Comparison of ENCODE assay signal across 8 cellular contexts in genomic region chr11:74443071-74443864, GRCh38. TPM values are rescaled to one million over a fixed set of nuclear protein-coding genes. Genes with fewer than 3 reads are reported as not detected.
DNase-seq lines count a peak whose midpoint lies in the region; ATAC-seq, FAIRE-seq and TF ChIP-seq lines count a peak whose summit lies in the region.

No MANE protein-coding gene starts in this region.

- H2AFZ ChIP-seq in endothelial cell of umbilical vein (ENCODE audit: low read depth, low read length) = no peak overlapping the region
- H2AFZ ChIP-seq in parathyroid adenoma = peak overlapping the region; percentile 72

- H3K79me2 ChIP-seq in endothelial cell of umbilical vein (ENCODE audit: control insufficient read depth, insufficient read depth, low read length) = no peaks in the 10 kb centered on the region
- no peaks in the 10 kb centered on the region for H3K79me2 ChIP-seq in parathyroid adenoma

- H3K4me1 ChIP-seq in endothelial cell of umbilical vein (ENCODE audit: control insufficient read depth, extremely low read depth, insufficient read depth, low read length) (no peaks in the 10 kb centered on the region), parathyroid adenoma (no peaks in the 10 kb centered on the region)

- ATAC-seq in HG03378 (IDR thresholded peaks at IDR 0.05; ENCODE audit: unreplicated experiment) = no peak

- H3K9me3 ChIP-seq in endothelial cell of umbilical vein (replicated peaks; ENCODE audit: control insufficient read depth, insufficient read depth, low read length) (no peaks in the 10 kb centered on the region), parathyroid adenoma (ENCODE audit: control insufficient read depth, low read length) (no peaks in the 10 kb centered on the region)

- no peak overlapping the region for H3K27ac ChIP-seq in endothelial cell of umbilical vein (ENCODE audit: insufficient read depth, low read depth, low read length)
- no peak overlapping the region for H3K27ac ChIP-seq in parathyroid adenoma

- H3K36me3 ChIP-seq in endothelial cell of umbilical vein (ENCODE audit: control insufficient read depth in 2 of 2, extremely low read depth in 1 of 2, insufficient read depth in 2 of 2, low read length in 2 of 2) = no peaks in the 10 kb centered on the region
- no peaks in the 10 kb centered on the region for H3K36me3 ChIP-seq in parathyroid adenoma (ENCODE audit: control insufficient read depth, insufficient read depth, low read length)

- dilution Hi-C loops in endothelial cell of umbilical vein (cut with MboI; ENCODE audit: extremely low pct_ligation_motif_present, low sequenced_read_pairs) = no loop called here

- CTCF ChIA-PET in endothelial cell of umbilical vein (lab: Charles Lee) = interaction anchor here (1.0 to 4.3 kb wide), 4 partner anchors 9 to 189 kb away, joined by 4 to 30 read pairs (median 20); no protein-coding TSS in a partner anchor

- TF ChIP-seq CTCF in endothelial cell of umbilical vein (IDR thresholded peaks at IDR 0.05; ENCODE audit: extremely low read depth in 1 of 2, insufficient read depth in 1 of 2, low read depth in 1 of 2, low read length in 2 of 2) (peak in 1 of 2 donors; percentile 26), parathyroid adenoma (IDR thresholded peaks at IDR 0.05) (no peak)

- H3K27me3 ChIP-seq in endothelial cell of umbilical vein (ENCODE audit: control insufficient read depth in 2 of 2, insufficient read depth in 2 of 2, low read length in 2 of 2) (no peaks in the 10 kb centered on the region), parathyroid adenoma (ENCODE audit: control insufficient read depth, insufficient read depth, low read length) (no peaks in the 10 kb centered on the region)

- H3K4me3 ChIP-seq in endothelial cell of umbilical vein (replicated peaks in 1 of 3; ENCODE audit: insufficient read depth in 1 of 3, low read depth in 1 of 3, low read length in 3 of 3) (no peak overlapping the region), parathyroid adenoma (ENCODE audit: low read depth, low read length) (no peak overlapping the region)

- DNase-seq in HK-2 (ENCODE audit: unreplicated experiment) (peak; percentile 10), NCI-H69 (lab: John Stamatoyannopoulos, UW) (peak; percentile 98), endothelial cell of umbilical vein (ENCODE audit: low read depth, low spot score) (peak; percentile 70), NOMO-1 treated with DMSO at 0.1 percent for 48 hours (lab: John Stamatoyannopoulos, UW; ENCODE audit: unreplicated experiment) (no peak), erythroblast (lab: John Stamatoyannopoulos, UW) (no peak), T-helper 9 cell (no peak)

- H3K4me2 ChIP-seq in endothelial cell of umbilical vein (ENCODE audit: insufficient read depth, low read length) = no peak overlapping the region
- no peak overlapping the region for H3K4me2 ChIP-seq in parathyroid adenoma (ENCODE audit: low read length)

- H3K9ac ChIP-seq in endothelial cell of umbilical vein (replicated peaks; ENCODE audit: extremely low read depth, insufficient read depth, low read length) (no peak overlapping the region), parathyroid adenoma (no peak overlapping the region)

- TF ChIP-seq POLR2A in endothelial cell of umbilical vein (IDR thresholded peaks at IDR 0.05; ENCODE audit: low read depth, low read length) = no peak
- TF ChIP-seq POLR2A in erythroblast (IDR thresholded peaks at IDR 0.05; ENCODE audit: low read length) = no peak

- intact Hi-C loops in endothelial cell of umbilical vein (cut with micrococcal nuclease) = no loop called here

- no peaks in the 10 kb centered on the region for H4K20me1 ChIP-seq in endothelial cell of umbilical vein (replicated peaks; ENCODE audit: control insufficient read depth, extremely low read depth, insufficient read depth, low read length)

- no TSS peak for BruUV-seq in endothelial cell of umbilical vein (replicated peaks; lab: Mats Ljungman, UMichigan)

- POLR2A ChIA-PET in endothelial cell of umbilical vein (lab: Charles Lee) = no interaction called here

- no peaks in the 10 kb centered on the region for H3K9me1 ChIP-seq in endothelial cell of umbilical vein (replicated peaks; ENCODE audit: control insufficient read depth, extremely low read depth, insufficient read depth, low read length)

- FAIRE-seq in endothelial cell of umbilical vein (lab: Jason Lieb, UNC) = no peak

TF ChIP-seq in endothelial cell of umbilical vein, 7 proteins besides CTCF, POLR2A, EP300 and RAD21:
- no peak for TF ChIP-seq EZH2 (IDR thresholded peaks at IDR 0.05; ENCODE audit: borderline replicate concordance, low read depth, low read length, severe bottlenecking)
- TF ChIP-seq JUN (IDR thresholded peaks at IDR 0.05; ENCODE audit: borderline replicate concordance, insufficient read depth, insufficient read length, low read depth) = no peak
- no peak for TF ChIP-seq FOS (IDR thresholded peaks at IDR 0.05; ENCODE audit: borderline replicate concordance, insufficient read depth, low read length)
- no peak for TF ChIP-seq MAX (IDR thresholded peaks at IDR 0.05; ENCODE audit: insufficient read depth, insufficient read length)
- no peak for TF ChIP-seq GATA2 (IDR thresholded peaks at IDR 0.05; ENCODE audit: insufficient read depth, insufficient read length, low read depth, low read length)
- no peak for TF ChIP-seq MYC (IDR thresholded peaks at IDR 0.05; ENCODE audit: low read depth, low read length)
- no peak for TF ChIP-seq POLR2AphosphoS5 (IDR thresholded peaks at IDR 0.05; ENCODE audit: insufficient read depth, low read depth, low read length)
TF ChIP-seq in endothelial cell of umbilical vein: peak in this region for 0.

RNA-seq across cellular contexts. Expression of gene KCNE3, which starts 24.1 kb away (rescaled TPM):
- 1.3 and 2.2 TPM in 2 replicates for total RNA-seq in endothelial cell of umbilical vein
- polyA plus RNA-seq in endothelial cell of umbilical vein = 0.51 and 0.97 TPM in 2 replicates
- 0.55 and 0.97 TPM in 2 replicates for polyA plus RNA-seq in endothelial cell of umbilical vein (2011; cell fraction: cytosol; rRNA removed)
- polyA plus RNA-seq in endothelial cell of umbilical vein (2011; cell fraction: nucleus; rRNA removed) = 1.0 TPM in 2 replicates
- 0.26 and 0.37 TPM in 2 replicates for polyA plus RNA-seq in endothelial cell of umbilical vein (2012)
- 0.61 and 2.0 TPM in 2 replicates for polyA minus RNA-seq in endothelial cell of umbilical vein
- polyA minus RNA-seq in endothelial cell of umbilical vein (2011; cell fraction: cytosol; rRNA and poly(A)+ RNA removed) = not detected
- 0.14 and 0.29 TPM in 2 replicates for polyA minus RNA-seq in endothelial cell of umbilical vein (2011; cell fraction: nucleus; rRNA and poly(A)+ RNA removed)

RNA-seq across cellular contexts. Expression of gene PGM2L1, which starts 45.0 kb away (rescaled TPM):
- total RNA-seq in endothelial cell of umbilical vein = 24.7 and 31.4 TPM in 2 replicates
- 7.6 and 7.9 TPM in 2 replicates for polyA plus RNA-seq in endothelial cell of umbilical vein
- 7.3 and 7.6 TPM in 2 replicates for polyA plus RNA-seq in endothelial cell of umbilical vein (2011; cell fraction: cytosol; rRNA removed)
- polyA plus RNA-seq in endothelial cell of umbilical vein (2011; cell fraction: nucleus; rRNA removed) = 13.2 and 13.7 TPM in 2 replicates
- polyA plus RNA-seq in endothelial cell of umbilical vein (2012) = 13.4 and 13.8 TPM in 2 replicates
- 19.4 and 20.6 TPM in 2 replicates for polyA minus RNA-seq in endothelial cell of umbilical vein
- 1.4 TPM for polyA minus RNA-seq in endothelial cell of umbilical vein (2011; cell fraction: cytosol; rRNA and poly(A)+ RNA removed)
- polyA minus RNA-seq in endothelial cell of umbilical vein (2011; cell fraction: nucleus; rRNA and poly(A)+ RNA removed) = 34.7 and 60.6 TPM in 2 replicates

RNA-seq across cellular contexts. Expression of gene LIPT2, which starts 50.3 kb away (rescaled TPM):
- total RNA-seq in endothelial cell of umbilical vein = 1.7 and 3.2 TPM in 2 replicates
- 4.0 and 4.1 TPM in 2 replicates for polyA plus RNA-seq in endothelial cell of umbilical vein
- 3.0 and 3.1 TPM in 2 replicates for polyA plus RNA-seq in endothelial cell of umbilical vein (2011; cell fraction: cytosol; rRNA removed)
- polyA plus RNA-seq in endothelial cell of umbilical vein (2011; cell fraction: nucleus; rRNA removed) = 1.8 and 3.0 TPM in 2 replicates
- 1.1 and 1.8 TPM in 2 replicates for polyA plus RNA-seq in endothelial cell of umbilical vein (2012)
- polyA minus RNA-seq in endothelial cell of umbilical vein = 3.3 and 5.6 TPM in 2 replicates
- polyA minus RNA-seq in endothelial cell of umbilical vein (2011; cell fraction: cytosol; rRNA and poly(A)+ RNA removed) = 4.3 TPM
- 2.7 and 3.3 TPM in 2 replicates for polyA minus RNA-seq in endothelial cell of umbilical vein (2011; cell fraction: nucleus; rRNA and poly(A)+ RNA removed)

Comparison
In these comparisons a context has a peak if more than half of its experiments do, and no peak if none do; other contexts are left out.
1. DNase-seq: peak in HK-2 (single experiment), NCI-H69 (single experiment) and endothelial cell of umbilical vein (single experiment); none in NOMO-1 treated with DMSO at 0.1 percent for 48 hours (single experiment), erythroblast (0 of 2) and T-helper 9 cell (single experiment).